In genomic region chr17:68034452-68034776, GRCh38 we compare ENCODE assay signal across 1 cellular context.
TF ChIP-seq lines count a peak whose summit lies in the region.

No MANE protein-coding gene starts in this region.

TF ChIP-seq in endothelial cell of umbilical vein, 7 proteins besides CTCF, POLR2A, EP300 and RAD21:
- TF ChIP-seq JUN (IDR thresholded peaks at IDR 0.05; ENCODE audit: borderline replicate concordance, insufficient read depth, insufficient read length, low read depth) (no peak), MAX (IDR thresholded peaks at IDR 0.05; ENCODE audit: insufficient read depth, insufficient read length) (no peak), GATA2 (IDR thresholded peaks at IDR 0.05; ENCODE audit: insufficient read depth, insufficient read length, low read depth, low read length) (no peak), POLR2AphosphoS5 (IDR thresholded peaks at IDR 0.05; ENCODE audit: insufficient read depth, low read depth, low read length) (no peak), EZH2 (IDR thresholded peaks at IDR 0.05; ENCODE audit: borderline replicate concordance, low read depth, low read length, severe bottlenecking) (no peak), MYC (IDR thresholded peaks at IDR 0.05; ENCODE audit: low read depth, low read length) (no peak), FOS (IDR thresholded peaks at IDR 0.05; ENCODE audit: borderline replicate concordance, insufficient read depth, low read length) (no peak)
